Comparison of ENCODE assay signal across 18 cellular contexts in the genomic region with DNA sequence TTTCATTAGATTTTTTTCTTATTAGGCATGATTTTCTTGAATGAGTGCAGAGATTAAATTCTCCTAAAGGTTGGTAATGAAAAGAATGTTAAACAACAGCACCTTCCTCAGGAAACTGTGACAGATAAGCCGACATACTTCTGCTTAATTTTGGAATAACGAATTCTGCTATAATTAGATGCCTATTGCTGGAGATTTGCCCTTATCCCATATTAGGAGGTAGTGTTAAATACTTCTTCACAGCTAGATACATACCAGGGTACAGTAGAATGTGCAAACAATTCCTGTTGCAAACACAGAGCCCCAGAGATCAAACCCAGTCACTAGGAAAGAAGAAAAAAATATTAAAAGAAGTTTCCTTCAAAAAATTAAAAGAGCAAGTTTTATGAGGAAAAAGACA. TPM values are rescaled to one million over a fixed set of nuclear protein-coding genes. Genes with fewer than 3 reads are reported as not detected.
A peak's percentile ranks its signal among the peaks of the same experiment; 100 is the strongest.
DNase-seq lines count a peak whose midpoint lies in the region; ATAC-seq, FAIRE-seq and TF ChIP-seq lines count a peak whose summit lies in the region.
"Had no signal": no experiment of that assay in that cellular context is flagged by ENCODE, and none has a peak within 500 bp of the region (broad histone marks: within the 10 kb centered on the region; RNA-seq: fewer than 3 reads in every experiment).

No MANE protein-coding gene starts in this region.

- H3K4ac ChIP-seq in IMR-90 (ENCODE audit: low read depth, low read length) (no peak overlapping the region), mesendoderm (ENCODE audit: low read depth, low read length) (no peak overlapping the region)

- intact Hi-C loops in cardiac septum (cut with DNase I): no loop called here
- intact Hi-C loops in IMR-90 (cut with micrococcal nuclease): no loop called here
- intact Hi-C loops in aorta (cut with DNase I): no loop called here

- FAIRE-seq in GM19239 (lab: Jason Lieb, UNC): no peak
- no peak for FAIRE-seq in H54 (lab: Jason Lieb, UNC)
- FAIRE-seq: GM12891, HTR-8/SVneo, K562 had no signal

- no peak overlapping the region for H3K23ac ChIP-seq in IMR-90 (ENCODE audit: low read depth, low read length)
- H3K23ac ChIP-seq in mesendoderm (ENCODE audit: low read length): no peak overlapping the region

- no peak overlapping the region for H2AK9ac ChIP-seq in IMR-90 (replicated peaks; ENCODE audit: low read depth, low read length, poor library complexity)

- no peaks in the 10 kb centered on the region for H3K9me1 ChIP-seq in IMR-90 (ENCODE audit: insufficient read depth, low read length)

- no peak overlapping the region for H2AFZ ChIP-seq in IMR-90 (replicated peaks; ENCODE audit: low read length, poor library complexity)

- no peak overlapping the region for H4K8ac ChIP-seq in IMR-90 (ENCODE audit: low read depth in 2 of 2, low read length in 2 of 2)
- H4K8ac ChIP-seq in mesendoderm (ENCODE audit: low read depth, low read length): no peak overlapping the region

- POLR2A ChIA-PET in IMR-90 (lab: Charles Lee; ENCODE audit: unreplicated experiment): no interaction called here

- ATAC-seq in IMR-90 (ENCODE audit: low read depth): peak; percentile 40; the same call in 1 of the 2 replicates
- no peak for ATAC-seq in aorta (ENCODE audit: low FRiP score)
- ATAC-seq: HCT116, K562 had no signal

- no peak overlapping the region for H3K14ac ChIP-seq in IMR-90 (replicated peaks; ENCODE audit: low read depth, low read length)

- no peaks in the 10 kb centered on the region for H3K9me3 ChIP-seq in cardiac muscle cell (ENCODE audit: low read depth)
- no peaks in the 10 kb centered on the region for H3K9me3 ChIP-seq in IMR-90 (ENCODE audit: control insufficient read depth, insufficient read depth, low read length)
- H3K9me3 ChIP-seq in aorta (ENCODE audit: control insufficient read depth, low read length): no peaks in the 10 kb centered on the region

- peak in 1 of 2 donors; percentile 9 for DNase-seq in cardiac muscle cell (ENCODE audit: low read depth in 1 of 2, low spot score in 1 of 2)
- DNase-seq in cardiac septum (ENCODE audit: low spot score): no peak
- no peak for DNase-seq in IMR-90
- peak; percentile 32 for DNase-seq in mesendoderm
- no peak for DNase-seq in GM19239 (ENCODE audit: insufficient read length, low spot score)
- DNase-seq in aorta: no peak
- no peak for DNase-seq in H54 (ENCODE audit: insufficient read length, low spot score)
- DNase-seq: 8988T; ACHN; CD4-positive, alpha-beta memory T cell; DMS79 had no signal

- H3K4me3 ChIP-seq in cardiac muscle cell: no peak overlapping the region
- no peak overlapping the region for H3K4me3 ChIP-seq in IMR-90 (ENCODE audit: insufficient read depth, low read depth, low read length)
- no peak overlapping the region for H3K4me3 ChIP-seq in mesendoderm (ENCODE audit: low read length)
- no peak overlapping the region for H3K4me3 ChIP-seq in aorta (ENCODE audit: low read length in 2 of 2)
- H3K4me3 ChIP-seq: K562 had no signal

- H3K18ac ChIP-seq in IMR-90 (ENCODE audit: low read depth, low read length) (no peak overlapping the region), mesendoderm (ENCODE audit: low read length) (no peak overlapping the region)

- H4K91ac ChIP-seq in IMR-90 (ENCODE audit: insufficient read depth, low read depth, low read length): no peak overlapping the region

- no peak overlapping the region for H2BK15ac ChIP-seq in IMR-90 (ENCODE audit: low read depth, low read length)
- no peak overlapping the region for H2BK15ac ChIP-seq in mesendoderm (replicated peaks; ENCODE audit: low read depth)

- TF ChIP-seq POLR2A in IMR-90 (IDR thresholded peaks at IDR 0.05; ENCODE audit: low read depth, low read length): no peak
- TF ChIP-seq POLR2A in H54 (IDR thresholded peaks at IDR 0.05; ENCODE audit: low read depth, low read length): no peak

- H3K4me2 ChIP-seq in IMR-90 (ENCODE audit: low read depth, low read length): no peak overlapping the region
- no peak overlapping the region for H3K4me2 ChIP-seq in mesendoderm (ENCODE audit: low read length)

- H4K20me1 ChIP-seq in IMR-90 (ENCODE audit: insufficient read depth, low read length): no peaks in the 10 kb centered on the region

- dilution Hi-C loops in IMR-90 (cut with HindIII; ENCODE audit: low sequenced_read_pairs, unreplicated experiment): no loop called here

- no peak overlapping the region for H2BK5ac ChIP-seq in IMR-90 (ENCODE audit: low read depth, low read length, poor library complexity, severe bottlenecking)
- H2BK5ac ChIP-seq in mesendoderm (ENCODE audit: low read length): no peak overlapping the region

- no peak overlapping the region for H3K56ac ChIP-seq in IMR-90 (ENCODE audit: extremely low read depth, insufficient read depth, low read length)
- no peak overlapping the region for H3K56ac ChIP-seq in mesendoderm (ENCODE audit: low read length)

- H2BK20ac ChIP-seq in IMR-90 (ENCODE audit: low read depth, low read length): no peak overlapping the region

- in situ Hi-C loops in IMR-90 (cut with MboI; ENCODE audit: low sequenced_read_pairs): no loop called here

- H3K36me3 ChIP-seq in cardiac muscle cell (no peaks in the 10 kb centered on the region), IMR-90 (ENCODE audit: control insufficient read depth, insufficient read depth, low read length) (no peaks in the 10 kb centered on the region), mesendoderm (ENCODE audit: control insufficient read depth, insufficient read depth, low read length) (no peaks in the 10 kb centered on the region), aorta (ENCODE audit: control insufficient read depth in 1 of 2, insufficient read depth in 2 of 2, low read length in 1 of 2) (no peaks in the 10 kb centered on the region)

- H3K79me1 ChIP-seq in IMR-90 (ENCODE audit: low read depth in 1 of 2, low read length in 2 of 2) (no peaks in the 10 kb centered on the region), mesendoderm (ENCODE audit: low read length) (no peaks in the 10 kb centered on the region)

- H2BK120ac ChIP-seq in IMR-90 (ENCODE audit: low read depth, low read length) (no peak overlapping the region), mesendoderm (ENCODE audit: low read depth, low read length) (no peak overlapping the region)

- no peak overlapping the region for H3K9ac ChIP-seq in IMR-90 (ENCODE audit: low read depth, low read length)
- no peak overlapping the region for H3K9ac ChIP-seq in mesendoderm (ENCODE audit: low read length)

- no peaks in the 10 kb centered on the region for H3K79me2 ChIP-seq in mesendoderm (ENCODE audit: control insufficient read depth, insufficient read depth, low read length)

- no peak overlapping the region for H2AK5ac ChIP-seq in IMR-90 (ENCODE audit: low read depth, low read length)
- no peak overlapping the region for H2AK5ac ChIP-seq in mesendoderm (ENCODE audit: low read length)

- no CpG with 5 or more reads among the region's 2 CpGs for WGBS in IMR-90 (ENCODE audit: extremely low coverage in 2 of 2, insufficient read length in 1 of 2), 2 experiments
- WGBS in mesendoderm (ENCODE audit: extremely low coverage, insufficient coverage, low lambda C conversion rate): no CpG with 5 or more reads among the region's 2 CpGs
- 6 to 8% methylated on average over 2 of the region's 2 CpGs for WGBS in aorta, 2 donors

- H3K27me3 ChIP-seq in cardiac muscle cell (no peaks in the 10 kb centered on the region), IMR-90 (ENCODE audit: control insufficient read depth, insufficient read depth, low read length) (no peaks in the 10 kb centered on the region), mesendoderm (ENCODE audit: insufficient read depth, low read length, poor library complexity) (no peaks in the 10 kb centered on the region), aorta (ENCODE audit: control insufficient read depth in 1 of 2, insufficient read depth in 2 of 2, low read length in 1 of 2) (no peaks in the 10 kb centered on the region)

- no peak for TF ChIP-seq CTCF in cardiac muscle cell (IDR thresholded peaks at IDR 0.05; ENCODE audit: low read depth, low read length)
- TF ChIP-seq CTCF in IMR-90 (conservative IDR thresholded peaks at IDR 0.05; ENCODE audit: low read depth, low read length): no peak

- H4K5ac ChIP-seq in IMR-90 (ENCODE audit: low read depth, low read length) (no peak overlapping the region), mesendoderm (ENCODE audit: low read length) (no peak overlapping the region)

- TF ChIP-seq RAD21 in IMR-90 (IDR thresholded peaks at IDR 0.05; ENCODE audit: low read length): no peak

- no TSS peak for BruUV-seq in IMR-90 (replicated peaks; lab: Mats Ljungman, UMichigan)

- CTCF ChIA-PET in IMR-90 (lab: Yijun Ruan, JAX): no interaction called here

- H3K4me1 ChIP-seq in cardiac muscle cell (ENCODE audit: low read depth): peaks cover 15% of the 10 kb centered on the region
- H3K4me1 ChIP-seq in IMR-90 (ENCODE audit: control insufficient read depth, insufficient read depth, low read length): no peaks in the 10 kb centered on the region
- no peaks in the 10 kb centered on the region for H3K4me1 ChIP-seq in mesendoderm (ENCODE audit: control insufficient read depth, low read depth, low read length)
- H3K4me1 ChIP-seq in aorta (ENCODE audit: control insufficient read depth in 1 of 2, insufficient read depth in 2 of 2, low read length in 2 of 2): no peaks in the 10 kb centered on the region

- H3K27ac ChIP-seq in cardiac muscle cell (peak overlapping the region; percentile 31), IMR-90 (ENCODE audit: insufficient read depth, low read length) (no peak overlapping the region), mesendoderm (ENCODE audit: low read depth, low read length) (no peak overlapping the region), aorta (ENCODE audit: low read depth in 1 of 2, low read length in 2 of 2) (no peak overlapping the region)
- H3K27ac ChIP-seq: C4-2B had no signal

TF ChIP-seq in IMR-90, 13 proteins besides CTCF, POLR2A, EP300 and RAD21 (continues in another document):
- no peak for TF ChIP-seq RFX5 (IDR thresholded peaks at IDR 0.05; ENCODE audit: low read depth, low read length)
- TF ChIP-seq CHD1 (IDR thresholded peaks at IDR 0.05; ENCODE audit: low read depth, low read length): no peak
- no peak for TF ChIP-seq BHLHE40 (IDR thresholded peaks at IDR 0.05; ENCODE audit: low read depth, low read length)
- no peak for TF ChIP-seq CEBPB (IDR thresholded peaks at IDR 0.05; ENCODE audit: low read depth, low read length)
- TF ChIP-seq MAZ (IDR thresholded peaks at IDR 0.05; ENCODE audit: borderline replicate concordance, low read depth, low read length): no peak
- TF ChIP-seq MAFK (IDR thresholded peaks at IDR 0.05; ENCODE audit: low read depth, low read length): no peak
- no peak for TF ChIP-seq SMC3 (IDR thresholded peaks at IDR 0.05; ENCODE audit: low read depth, low read length)
- TF ChIP-seq RCOR1 (IDR thresholded peaks at IDR 0.05; ENCODE audit: insufficient replicate concordance, low read length): no peak

RNA-seq across cellular contexts. Expression of a gene that starts 12.8 kb away (rescaled TPM):
- total RNA-seq in cardiac muscle cell (0.07 and 0.33 TPM in 2 replicates), cardiac septum (0.11 TPM), IMR-90 (2012; rRNA removed) (not detected in 2 replicates), aorta (not detected)
- polyA plus RNA-seq in cardiac muscle cell (0.18 and 1.0 TPM in 2 replicates), IMR-90 (2012; rRNA removed) (not detected in 2 replicates), aorta (1 to 10 TPM in 1 of 2 donors, not detected in 1; 1.1 TPM)
- polyA plus RNA-seq in IMR-90 (2012; cell fraction: cytosol; rRNA removed): not detected in 2 replicates
- 0.02 TPM in 1 of 2 replicates, not detected in the other for polyA plus RNA-seq in IMR-90 (2012; cell fraction: nucleus; rRNA removed; ENCODE audit: low replicate concordance)
- 0.13 TPM for polyA plus RNA-seq in mesendoderm (2013, experiment 1 of 2)
- 0.14 TPM for polyA plus RNA-seq in mesendoderm (2013, experiment 2 of 2)
- total RNA-seq: CD4-positive, alpha-beta memory T cell; G401; H4 had no signal
- polyA plus RNA-seq: CD4-positive, alpha-beta memory T cell had no signal
